16 cellular contexts compared by ENCODE assay signal in the genomic region with DNA sequence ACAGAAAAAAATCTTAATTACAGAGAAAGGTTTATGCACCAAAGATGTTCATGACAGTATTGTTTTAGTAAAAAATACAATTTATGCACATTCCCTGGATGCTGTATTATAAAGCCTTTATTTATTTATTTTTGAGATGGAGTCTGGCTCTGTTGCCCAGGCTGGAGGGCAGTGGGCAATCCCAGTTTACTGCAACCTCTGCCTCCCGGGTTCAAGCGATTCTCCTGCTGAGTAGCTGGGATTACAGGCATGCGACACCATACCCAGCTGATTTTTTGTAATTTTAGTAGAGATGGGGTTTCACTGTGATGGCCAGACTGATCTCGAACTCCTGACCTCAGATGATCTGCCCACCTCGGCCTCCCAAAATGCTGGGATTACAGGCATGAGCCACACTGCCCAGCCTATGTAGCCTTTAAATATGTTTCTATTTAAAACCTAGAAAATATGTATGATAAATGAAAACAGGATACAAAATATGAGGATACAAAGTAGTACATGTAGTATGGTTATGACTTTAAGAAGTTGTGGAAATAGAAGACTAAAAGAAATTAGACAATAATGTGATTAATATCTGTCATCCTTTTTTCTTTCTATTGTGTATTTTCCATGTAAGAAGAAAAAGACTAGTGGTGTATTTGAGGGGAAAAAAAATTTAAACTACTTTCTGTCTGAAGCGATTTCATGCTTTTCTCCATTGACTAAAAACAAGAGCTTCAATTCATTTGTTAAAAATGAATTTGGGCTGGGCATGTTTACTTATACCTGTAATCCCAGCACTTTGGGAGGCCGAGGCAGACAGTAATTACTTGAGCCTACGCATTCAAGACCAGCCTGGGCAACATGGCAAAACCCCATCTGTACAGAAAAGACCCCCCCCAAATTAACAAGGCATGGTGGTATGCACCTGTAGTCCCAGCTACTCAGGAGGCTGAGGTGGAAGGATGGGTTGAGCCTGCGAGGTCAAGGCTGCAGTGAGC.
"Had no signal": no experiment of that assay in that cellular context is flagged by ENCODE, and none has a peak within 500 bp of the region (broad histone marks: within the 10 kb centered on the region; RNA-seq: fewer than 3 reads in every experiment).

No MANE protein-coding gene starts in this region.

- FAIRE-seq: astrocyte, bronchial epithelial cell had no signal

- ATAC-seq: effector memory CD8-positive, alpha-beta T cell; left ventricle myocardium superior; psoas muscle; sciatic nerve; stimulated activated memory B cell treated with anti-CD40 and anti-IgM and Interleukin-4, amounts not matched to agents 10 μg/mL and 1 μg/mL and 100 μg/mL, for 72 hours had no signal

- H3K4me1 Mint-ChIP-seq: neural crest cell had no signal

- H3K27me3 Mint-ChIP-seq: effector memory CD8-positive, alpha-beta T cell; stimulated activated memory B cell treated with anti-CD40 and anti-IgM and Interleukin-4, amounts not matched to agents 10 μg/mL and 1 μg/mL and 100 μg/mL, for 72 hours had no signal

- H3K9me3 Mint-ChIP-seq: effector memory CD8-positive, alpha-beta T cell had no signal

- DNase-seq: activated naive CD4-positive, alpha-beta T cell treated with Interleukin-2 at 50 U/mL for 16 hours; adrenal gland; effector memory CD8-positive, alpha-beta T cell; esophagus squamous epithelium; left ventricle myocardium superior; psoas muscle; SJCRH30; stimulated activated CD4-positive, alpha-beta T cell treated with anti-CD3 and anti-CD28 coated beads, Interleukin-4, amount 100 ng/mL, for 24 hours; thyroid gland had no signal

- H3K4me1 ChIP-seq: thyroid gland, vagina had no signal

- H3K27me3 ChIP-seq: adrenal gland, esophagus squamous epithelium, SJCRH30, thyroid gland, vagina had no signal

- H3K27ac ChIP-seq: adrenal gland, esophagus squamous epithelium, psoas muscle, SJCRH30, thyroid gland, vagina had no signal

- H3K9me3 ChIP-seq: adrenal gland, esophagus squamous epithelium, psoas muscle, thyroid gland, vagina had no signal

- H3K27ac Mint-ChIP-seq: stimulated activated memory B cell treated with anti-CD40 and anti-IgM and Interleukin-4, amounts not matched to agents 10 μg/mL and 1 μg/mL and 100 μg/mL, for 72 hours had no signal

- H3K4me3 Mint-ChIP-seq: effector memory CD8-positive, alpha-beta T cell; neural crest cell; stimulated activated memory B cell treated with anti-CD40 and anti-IgM and Interleukin-4, amounts not matched to agents 10 μg/mL and 1 μg/mL and 100 μg/mL, for 72 hours had no signal

- H3K4me3 ChIP-seq: adrenal gland, esophagus squamous epithelium, psoas muscle, SJCRH30, smooth muscle cell, thyroid gland, vagina had no signal

- H3K4me2 ChIP-seq: smooth muscle cell had no signal
